In genomic region chr2:205321240-205321639, GRCh38 we compare ENCODE assay signal across 25 cellular contexts.
DNase-seq lines count a peak whose midpoint lies in the region; ATAC-seq, FAIRE-seq and TF ChIP-seq lines count a peak whose summit lies in the region.
"Had no signal": no experiment of that assay in that cellular context is flagged by ENCODE, and none has a peak within 500 bp of the region (broad histone marks: within the 10 kb centered on the region; RNA-seq: fewer than 3 reads in every experiment).

No MANE protein-coding gene starts in this region.

- H3K79me2 ChIP-seq in GM23338 (replicated peaks; ENCODE audit: insufficient read depth) = no peaks in the 10 kb centered on the region
- H3K79me2 ChIP-seq in astrocyte (ENCODE audit: insufficient read depth, low read length) = no peaks in the 10 kb centered on the region

- no peak for ATAC-seq in GM23338
- no peak for ATAC-seq in foreskin keratinocyte
- no peak for ATAC-seq in right cardiac atrium
- ATAC-seq in GM19452 (IDR thresholded peaks at IDR 0.05; ENCODE audit: unreplicated experiment) = no peak
- ATAC-seq: gastrocnemius medialis, mucosa of descending colon had no signal

- intact Hi-C loops in right cardiac atrium (cut with DNase I) = no loop called here

- peak; percentile 20 for FAIRE-seq in astrocyte (lab: Jason Lieb, UNC)

- H2AFZ ChIP-seq in GM23338 (no peak overlapping the region), astrocyte (ENCODE audit: low read depth, low read length) (no peak overlapping the region)

- H3K27me3 Mint-ChIP-seq in GM23338 (ENCODE audit: insufficient read depth, low read depth, poor library complexity) (peaks cover 3% of the 10 kb centered on the region), astrocyte (ENCODE audit: low read depth, unreplicated experiment) (no peaks in the 10 kb centered on the region)
- H3K27me3 Mint-ChIP-seq: CD4-positive, CD25-positive, alpha-beta regulatory T cell had no signal

- H3K4me3 ChIP-seq in GM23338 = no peak overlapping the region
- no peak overlapping the region for H3K4me3 ChIP-seq in astrocyte (ENCODE audit: insufficient read depth, low read depth, low read length)
- no peak overlapping the region for H3K4me3 ChIP-seq in retinal pigment epithelial cell (ENCODE audit: low read length)
- H3K4me3 ChIP-seq in right cardiac atrium (ENCODE audit: low read length) = no peak overlapping the region
- H3K4me3 ChIP-seq: gastrocnemius medialis, mucosa of descending colon, stomach, tibial artery had no signal

- H3K36me3 ChIP-seq in GM23338 (ENCODE audit: insufficient read depth) (no peaks in the 10 kb centered on the region), astrocyte (ENCODE audit: insufficient read depth, low read length) (no peaks in the 10 kb centered on the region)
- H3K36me3 ChIP-seq: gastrocnemius medialis, stomach, tibial artery, WERI-Rb-1 had no signal

- H3K9me3 ChIP-seq in astrocyte (ENCODE audit: insufficient read depth, low read depth, low read length) = no peaks in the 10 kb centered on the region
- H3K9me3 ChIP-seq in right cardiac atrium (ENCODE audit: control insufficient read depth, low read length) = no peaks in the 10 kb centered on the region
- H3K9me3 ChIP-seq: gastrocnemius medialis, mucosa of descending colon, stomach, tibial artery had no signal

- H4K20me1 ChIP-seq in GM23338 (replicated peaks; ENCODE audit: insufficient read depth) (no peaks in the 10 kb centered on the region), astrocyte (ENCODE audit: insufficient read depth, low read length) (no peaks in the 10 kb centered on the region)

- H3K4me2 ChIP-seq in GM23338 = no peak overlapping the region
- peak overlapping the region; percentile 21 for H3K4me2 ChIP-seq in astrocyte (ENCODE audit: low read length)

- H3K9ac ChIP-seq in astrocyte (ENCODE audit: low read length) = no peak overlapping the region

- H3K4me1 Mint-ChIP-seq in GM23338 = peaks cover 4% of the 10 kb centered on the region
- peaks cover 11% of the 10 kb centered on the region for H3K4me1 Mint-ChIP-seq in astrocyte (ENCODE audit: low read depth, unreplicated experiment)
- H3K4me1 Mint-ChIP-seq: activated CD4-positive, alpha-beta T cell treated with anti-CD3 and anti-CD28 coated beads, Interleukin-2, amount 10 ng/mL, durations not matched to agents 24 days and 14 days; CD4-positive, CD25-positive, alpha-beta regulatory T cell had no signal

- H3K9me3 Mint-ChIP-seq in GM23338 (peaks cover 10% of the 10 kb centered on the region; the same call in 2 of the 3 replicates), astrocyte (ENCODE audit: unreplicated experiment) (peaks cover 2% of the 10 kb centered on the region)

- H3K9me2 ChIP-seq in GM23338 (ENCODE audit: insufficient read depth) = 0 out of 2 replicates have a peak, but pooled peaks cover 8% of the 10 kb centered on the region

- H3K27me3 ChIP-seq in GM23338 (ENCODE audit: insufficient read depth) (no peaks in the 10 kb centered on the region), astrocyte (ENCODE audit: insufficient read depth, low read length) (no peaks in the 10 kb centered on the region), foreskin keratinocyte (no peaks in the 10 kb centered on the region), right cardiac atrium (ENCODE audit: control insufficient read depth, insufficient read depth) (no peaks in the 10 kb centered on the region)
- H3K27me3 ChIP-seq: gastrocnemius medialis, stomach, tibial artery had no signal

- H3K4me3 Mint-ChIP-seq in GM23338 (no peak overlapping the region), astrocyte (ENCODE audit: unreplicated experiment) (no peak overlapping the region)
- H3K4me3 Mint-ChIP-seq: activated CD4-positive, alpha-beta T cell treated with anti-CD3 and anti-CD28 coated beads, Interleukin-2, amount 10 ng/mL, durations not matched to agents 24 days and 14 days; CD4-positive, CD25-positive, alpha-beta regulatory T cell; nephron progenitor cell had no signal

- H3K27ac Mint-ChIP-seq in GM23338 (peak overlapping the region; percentile 6; the same call in 1 of the 2 replicates), astrocyte (ENCODE audit: unreplicated experiment) (peak overlapping the region; percentile 54)
- H3K27ac Mint-ChIP-seq: activated CD4-positive, alpha-beta T cell treated with anti-CD3 and anti-CD28 coated beads, Interleukin-2, amount 10 ng/mL, durations not matched to agents 24 days and 14 days; CD4-positive, CD25-positive, alpha-beta regulatory T cell; nephron progenitor cell had no signal

- H3K27ac ChIP-seq in GM23338 (ENCODE audit: low read depth) (no peak overlapping the region), astrocyte (ENCODE audit: low read depth, low read length) (no peak overlapping the region), foreskin keratinocyte (no peak overlapping the region), right cardiac atrium (ENCODE audit: low read length) (no peak overlapping the region)
- H3K27ac ChIP-seq: gastrocnemius medialis, stomach, tibial artery, WERI-Rb-1 had no signal

- DNase-seq in GM23338 (ENCODE audit: low spot score) (no peak), astrocyte (ENCODE audit: low read depth) (peak; percentile 61), foreskin keratinocyte (peak; percentile 9 to 42), retinal pigment epithelial cell (ENCODE audit: low read depth) (peak; percentile 20), LoVo (ENCODE audit: low spot score) (no peak), right cardiac atrium (no peak), NCI-H2107 (lab: John Stamatoyannopoulos, UW) (no peak)
- DNase-seq: activated CD4-positive, alpha-beta T cell treated with anti-CD3 and anti-CD28 coated beads, Interleukin-2, amount 10 ng/mL, durations not matched to agents 24 days and 14 days; activated naive CD4-positive, alpha-beta T cell; activated T-cell treated with anti-CD3 and anti-CD28 coated beads, Interleukin-2, amount 50 U/mL, for 48 hours; amniotic stem cell; CD4-positive, CD25-positive, alpha-beta regulatory T cell; central memory CD4-positive, alpha-beta T cell; gastrocnemius medialis; islet precursor cell; mucosa of descending colon; NCI-H2029 treated with DMSO at 0.1 percent for 48 hours; NCI-H446; NCI-H82; nephron progenitor cell; stomach; T-helper 9 cell; tibial artery; WERI-Rb-1 had no signal

- peaks cover 8% of the 10 kb centered on the region; the same call in 1 of the 2 replicates for H3K4me1 ChIP-seq in GM23338 (ENCODE audit: insufficient read depth)
- no peaks in the 10 kb centered on the region for H3K4me1 ChIP-seq in astrocyte (ENCODE audit: insufficient read depth, low read length)
- no peaks in the 10 kb centered on the region for H3K4me1 ChIP-seq in foreskin keratinocyte
- H3K4me1 ChIP-seq in right cardiac atrium (ENCODE audit: control insufficient read depth, insufficient read depth, low read length) = no peaks in the 10 kb centered on the region
- H3K4me1 ChIP-seq: gastrocnemius medialis, stomach, tibial artery had no signal

- TF ChIP-seq CTCF in GM23338 (conservative IDR thresholded peaks at IDR 0.05; ENCODE audit: low read depth in 2 of 2) (no peak), astrocyte (IDR thresholded peaks at IDR 0.05; ENCODE audit: insufficient read depth, low read depth, low read length) (no peak), foreskin keratinocyte (conservative IDR thresholded peaks at IDR 0.05) (no peak), retinal pigment epithelial cell (conservative IDR thresholded peaks at IDR 0.05; ENCODE audit: low read depth, low read length) (no peak)

- peaks cover 15% of the 10 kb centered on the region for H3K36me3 Mint-ChIP-seq in GM23338 (ENCODE audit: low read depth)
- H3K36me3 Mint-ChIP-seq in astrocyte (ENCODE audit: low read depth, unreplicated experiment) = no peaks in the 10 kb centered on the region
- H3K36me3 Mint-ChIP-seq: CD4-positive, CD25-positive, alpha-beta regulatory T cell had no signal

- H3F3A ChIP-seq in GM23338 (replicated peaks; ENCODE audit: low read depth) = no peaks in the 10 kb centered on the region

- WGBS in right cardiac atrium = 86% methylated on average over 2 of the region's 2 CpGs

TF ChIP-seq in GM23338, 12 proteins besides CTCF, POLR2A, EP300 and RAD21 (continues in another document):
- TF ChIP-seq ZNF331 (CRISPR knock-in tag; IDR thresholded peaks at IDR 0.05; ENCODE audit: low read depth) (no peak), POLR2AphosphoS5 (IDR thresholded peaks at IDR 0.05; ENCODE audit: low read depth) (no peak), JUNB (IDR thresholded peaks at IDR 0.05; ENCODE audit: unreplicated experiment) (no peak), EZH2 (IDR thresholded peaks at IDR 0.05; ENCODE audit: low read depth, unreplicated experiment) (no peak), CREB1 (CRISPR knock-in tag; IDR thresholded peaks at IDR 0.05; ENCODE audit: low read depth) (no peak), EZH2phosphoT487 (IDR thresholded peaks at IDR 0.05; ENCODE audit: unreplicated experiment) (no peak)
- TF ChIP-seq, protein P1, sequence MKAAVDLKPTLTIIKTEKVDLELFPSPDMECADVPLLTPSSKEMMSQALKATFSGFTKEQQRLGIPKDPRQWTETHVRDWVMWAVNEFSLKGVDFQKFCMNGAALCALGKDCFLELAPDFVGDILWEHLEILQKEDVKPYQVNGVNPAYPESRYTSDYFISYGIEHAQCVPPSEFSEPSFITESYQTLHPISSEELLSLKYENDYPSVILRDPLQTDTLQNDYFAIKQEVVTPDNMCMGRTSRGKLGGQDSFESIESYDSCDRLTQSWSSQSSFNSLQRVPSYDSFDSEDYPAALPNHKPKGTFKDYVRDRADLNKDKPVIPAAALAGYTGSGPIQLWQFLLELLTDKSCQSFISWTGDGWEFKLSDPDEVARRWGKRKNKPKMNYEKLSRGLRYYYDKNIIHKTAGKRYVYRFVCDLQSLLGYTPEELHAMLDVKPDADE (IDR thresholded peaks at IDR 0.05) = no peak

Comparison
In these comparisons a context has a peak if more than half of its experiments do, and no peak if none do; other contexts are left out.
1. DNase-seq: peak in astrocyte (single experiment), foreskin keratinocyte (2 of 2) and retinal pigment epithelial cell (single experiment); none in GM23338 (single experiment), LoVo (single experiment), right cardiac atrium (0 of 3) and NCI-H2107 (single experiment).